18 cellular contexts compared by ENCODE assay signal in genomic region chr7:92955081-92955480, GRCh38.
DNase-seq lines count a peak whose midpoint lies in the region; ATAC-seq and TF ChIP-seq lines count a peak whose summit lies in the region.
"Had no signal": no experiment of that assay in that cellular context is flagged by ENCODE, and none has a peak within 500 bp of the region (broad histone marks: within the 10 kb centered on the region; RNA-seq: fewer than 3 reads in every experiment).

No MANE protein-coding gene starts in this region.

- no peaks in the 10 kb centered on the region for H3K4me1 ChIP-seq in HEK293 (ENCODE audit: control insufficient read depth, insufficient read depth, low read length)
- H3K4me1 ChIP-seq: right atrium auricular region had no signal

- H3K36me3 ChIP-seq in HEK293 (ENCODE audit: control insufficient read depth in 2 of 2, insufficient read depth in 1 of 2, low read length in 2 of 2), result no peaks in the 10 kb centered on the region
- H3K36me3 ChIP-seq: cardiac muscle cell, neutrophil, right atrium auricular region had no signal

- no peaks in the 10 kb centered on the region for H3K27me3 Mint-ChIP-seq in activated T-helper 17 cell treated with anti-CD3 and anti-CD28 coated beads, Interleukin-2, amount 50 U/mL, for 72 hours
- H3K27me3 Mint-ChIP-seq: activated naive CD8-positive, alpha-beta T cell treated with anti-CD3 and anti-CD28 coated beads, Interleukin-2, amount 10 ng/mL, durations not matched to agents 7 days and 5 days had no signal

- CTCF ChIA-PET in HEK293 (lab: Yijun Ruan, JAX), result interaction anchor here (1.0 kb wide), 1 partner anchor 11 kb away, joined by 5 read pairs; no protein-coding TSS in a partner anchor

- TF ChIP-seq CTCF in HEK293 (tag by site-specific recombination; IDR thresholded peaks at IDR 0.05), result no peak

- H3K9me3 ChIP-seq in HEK293 (ENCODE audit: control insufficient read depth, insufficient read depth, low read depth, low read length), result no peaks in the 10 kb centered on the region; the same call in 1 of the 2 replicates
- H3K9me3 ChIP-seq: neutrophil had no signal

- DNase-seq in activated naive CD4-positive, alpha-beta T cell treated with Interleukin-2 at 50 U/mL for 16 hours, result peak; percentile 24
- no peak for DNase-seq in activated naive CD4-positive, alpha-beta T cell (lab: John Stamatoyannopoulos, UW)
- DNase-seq in stimulated activated effector memory CD8-positive, alpha-beta T cell treated with anti-CD3 and anti-CD28 coated beads, Interleukin-12 subunit alpha, Interleukin-12 subunit beta, amount 100 ng/mL, for 72 hours (ENCODE audit: low spot score in 2 of 2), result peak; percentile 5 to 60
- DNase-seq in amniotic stem cell (lab: John Stamatoyannopoulos, UW) (no peak), Ammon's horn (ENCODE audit: low spot score) (no peak)
- DNase-seq: activated CD4-positive, CD25-positive, alpha-beta regulatory T cell; activated naive CD8-positive, alpha-beta T cell treated with anti-CD3 and anti-CD28 coated beads, Interleukin-2, amount 10 ng/mL, durations not matched to agents 7 days and 5 days; kidney glomerular epithelial cell; midbrain; RPMI8226 had no signal

- H3K36me3 Mint-ChIP-seq in activated T-helper 17 cell treated with anti-CD3 and anti-CD28 coated beads, Interleukin-2, amount 50 U/mL, for 72 hours (ENCODE audit: low read depth), result no peaks in the 10 kb centered on the region
- no peaks in the 10 kb centered on the region for H3K36me3 Mint-ChIP-seq in stimulated activated effector memory CD8-positive, alpha-beta T cell treated with anti-CD3 and anti-CD28 coated beads, Interleukin-12 subunit alpha, Interleukin-12 subunit beta, amount 100 ng/mL, for 72 hours

- H3K9me3 Mint-ChIP-seq in activated T-helper 17 cell treated with anti-CD3 and anti-CD28 coated beads, Interleukin-2, amount 50 U/mL, for 72 hours, result peaks cover 8% of the 10 kb centered on the region
- peaks cover 11% of the 10 kb centered on the region for H3K9me3 Mint-ChIP-seq in stimulated activated effector memory CD8-positive, alpha-beta T cell treated with anti-CD3 and anti-CD28 coated beads, Interleukin-12 subunit alpha, Interleukin-12 subunit beta, amount 100 ng/mL, for 72 hours

- no peak overlapping the region for H3K27ac ChIP-seq in HEK293 (ENCODE audit: extremely low read depth, low read depth, low read length)
- H3K27ac ChIP-seq: cardiac muscle cell, hepatocyte, KMS-11, neutrophil, right atrium auricular region had no signal

- POLR2A ChIA-PET in HEK293 (lab: Yijun Ruan, JAX), result no interaction called here

- H3K4me3 Mint-ChIP-seq in activated T-helper 17 cell treated with anti-CD3 and anti-CD28 coated beads, Interleukin-2, amount 50 U/mL, for 72 hours, result peak overlapping the region; percentile 28
- H3K4me3 Mint-ChIP-seq in stimulated activated effector memory CD8-positive, alpha-beta T cell treated with anti-CD3 and anti-CD28 coated beads, Interleukin-12 subunit alpha, Interleukin-12 subunit beta, amount 100 ng/mL, for 72 hours, result no peak overlapping the region
- H3K4me3 Mint-ChIP-seq: activated naive CD8-positive, alpha-beta T cell treated with anti-CD3 and anti-CD28 coated beads, Interleukin-2, amount 10 ng/mL, durations not matched to agents 7 days and 5 days had no signal

- no peak overlapping the region for H3K4me3 ChIP-seq in HEK293 (ENCODE audit: low read depth, low read length)
- H3K4me3 ChIP-seq: cardiac muscle cell, hepatocyte, right atrium auricular region had no signal

- ATAC-seq in activated T-helper 17 cell treated with anti-CD3 and anti-CD28 coated beads, Interleukin-2, amount 50 U/mL, for 72 hours (replicated peaks), result peak; percentile 80
- ATAC-seq in stimulated activated effector memory CD8-positive, alpha-beta T cell treated with anti-CD3 and anti-CD28 coated beads, Interleukin-12 subunit alpha, Interleukin-12 subunit beta, amount 100 ng/mL, for 72 hours, result peak; percentile 92
- no peak for ATAC-seq in GM19452 (IDR thresholded peaks at IDR 0.05; ENCODE audit: unreplicated experiment)

- no peaks in the 10 kb centered on the region for H3K4me1 Mint-ChIP-seq in activated T-helper 17 cell treated with anti-CD3 and anti-CD28 coated beads, Interleukin-2, amount 50 U/mL, for 72 hours
- peaks cover 32% of the 10 kb centered on the region for H3K4me1 Mint-ChIP-seq in stimulated activated effector memory CD8-positive, alpha-beta T cell treated with anti-CD3 and anti-CD28 coated beads, Interleukin-12 subunit alpha, Interleukin-12 subunit beta, amount 100 ng/mL, for 72 hours
- H3K4me1 Mint-ChIP-seq: activated naive CD8-positive, alpha-beta T cell treated with anti-CD3 and anti-CD28 coated beads, Interleukin-2, amount 10 ng/mL, durations not matched to agents 7 days and 5 days had no signal

- peak overlapping the region; percentile 57 for H3K27ac Mint-ChIP-seq in activated T-helper 17 cell treated with anti-CD3 and anti-CD28 coated beads, Interleukin-2, amount 50 U/mL, for 72 hours
- peak overlapping the region; percentile 45 for H3K27ac Mint-ChIP-seq in stimulated activated effector memory CD8-positive, alpha-beta T cell treated with anti-CD3 and anti-CD28 coated beads, Interleukin-12 subunit alpha, Interleukin-12 subunit beta, amount 100 ng/mL, for 72 hours
- H3K27ac Mint-ChIP-seq: activated naive CD8-positive, alpha-beta T cell treated with anti-CD3 and anti-CD28 coated beads, Interleukin-2, amount 10 ng/mL, durations not matched to agents 7 days and 5 days had no signal

TF ChIP-seq in HEK293, 187 proteins besides CTCF, POLR2A, EP300 and RAD21:
- TF ChIP-seq HOXD13 (CRISPR knock-in tag; IDR thresholded peaks at IDR 0.05; ENCODE audit: borderline replicate concordance) (peak; percentile 36; the same call in 1 of the 2 replicates), ZNF114 (tag by site-specific recombination; IDR thresholded peaks at IDR 0.05) (no peak), PRDM6 (tag by site-specific recombination; IDR thresholded peaks at IDR 0.05) (peak; percentile 53), FEZF1 (tag by site-specific recombination; IDR thresholded peaks at IDR 0.05) (peak; percentile 27; the same call in 1 of the 2 replicates)
TF ChIP-seq in HEK293: peak in this region for 3.

Comparison
In these comparisons a context has a peak if more than half of its experiments do, and no peak if none do; other contexts are left out.
1. DNase-seq: peak in activated naive CD4-positive, alpha-beta T cell treated with Interleukin-2 at 50 U/mL for 16 hours (single experiment) and stimulated activated effector memory CD8-positive, alpha-beta T cell treated with anti-CD3 and anti-CD28 coated beads, Interleukin-12 subunit alpha, Interleukin-12 subunit beta, amount 100 ng/mL, for 72 hours (2 of 2); none in activated naive CD4-positive, alpha-beta T cell (0 of 4), amniotic stem cell (single experiment) and Ammon's horn (single experiment).